In the genomic region with DNA sequence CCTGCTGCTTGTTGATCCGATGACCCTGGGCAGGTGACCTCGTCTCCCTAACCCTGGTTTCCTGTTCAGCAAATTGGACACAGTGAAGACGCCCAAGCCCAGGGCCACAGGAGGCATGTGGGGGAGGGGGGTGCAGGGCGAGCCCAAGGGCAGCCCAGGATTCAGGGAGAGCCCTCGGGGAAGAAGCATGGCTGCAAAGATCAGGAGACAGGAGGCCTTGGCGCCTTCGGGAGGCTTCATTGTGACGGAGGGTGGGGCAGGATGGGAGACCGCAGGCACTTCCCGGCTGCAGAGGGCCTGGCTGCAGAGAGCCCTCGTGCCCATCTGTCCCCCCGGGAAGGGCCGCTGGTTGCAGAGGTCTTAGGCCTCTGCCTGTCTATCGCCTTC, we compare ENCODE assay signal across 14 cellular contexts. TPM values are rescaled to one million over a fixed set of nuclear protein-coding genes. Genes with fewer than 3 reads are reported as not detected.
DNase-seq lines count a peak whose midpoint lies in the region; ATAC-seq and TF ChIP-seq lines count a peak whose summit lies in the region.
"Had no signal": no experiment of that assay in that cellular context is flagged by ENCODE, and none has a peak within 500 bp of the region (broad histone marks: within the 10 kb centered on the region; RNA-seq: fewer than 3 reads in every experiment).

No MANE protein-coding gene starts in this region.

- H3K4me3 ChIP-seq in Peyer's patch (peak overlapping the region in 2 of 4 donors; percentile 5 to 30), esophagus muscularis mucosa (no peak overlapping the region), neuronal stem cell (ENCODE audit: low read length in 2 of 2) (no peak overlapping the region), thyroid gland (replicated peaks in 1 of 3) (no peak overlapping the region)
- H3K4me3 ChIP-seq: neural progenitor cell had no signal

- no peak overlapping the region for H3K9ac ChIP-seq in neuronal stem cell (ENCODE audit: low read depth, low read length, poor library complexity)
- H3K9ac ChIP-seq: neural progenitor cell had no signal

- H2AFZ ChIP-seq in neuronal stem cell (ENCODE audit: low read length), result no peak overlapping the region
- H2AFZ ChIP-seq: neural progenitor cell had no signal

- H3K27ac ChIP-seq in Peyer's patch, result peak overlapping the region in 3 of 4 donors; percentile 52 to 88 (median 87)
- H3K27ac ChIP-seq in esophagus muscularis mucosa (replicated peaks in 1 of 4), result peak overlapping the region; percentile 75 to 84 (median 80)
- H3K27ac ChIP-seq in neuronal stem cell (replicated peaks; ENCODE audit: low read length), result no peak overlapping the region
- peak overlapping the region; percentile 64 to 87 (median 86) for H3K27ac ChIP-seq in thyroid gland
- H3K27ac ChIP-seq: foreskin keratinocyte, neural progenitor cell had no signal

- no peak overlapping the region for H2BK15ac ChIP-seq in neuronal stem cell (ENCODE audit: low read length)

- H4K8ac ChIP-seq in neuronal stem cell (ENCODE audit: low read depth, low read length), result no peak overlapping the region

- peaks cover 0 to 70% (median 10%) of the 10 kb centered on the region in 4 donors for H3K4me1 ChIP-seq in Peyer's patch
- H3K4me1 ChIP-seq in esophagus muscularis mucosa, result peaks cover 61 to 82% (median 77%) of the 10 kb centered on the region in 4 donors
- peaks cover 11 to 32% of the 10 kb centered on the region in 2 donors for H3K4me1 ChIP-seq in neuronal stem cell (ENCODE audit: control insufficient read depth in 2 of 2, insufficient read depth in 1 of 2, low read depth in 1 of 2, low read length in 2 of 2)
- peaks cover 56 to 73% of the 10 kb centered on the region in 2 donors for H3K4me1 ChIP-seq in thyroid gland
- H3K4me1 ChIP-seq: foreskin keratinocyte had no signal

- no peak overlapping the region for H3K27ac Mint-ChIP-seq in activated CD8-positive, alpha-beta memory T cell treated with anti-CD3 and anti-CD28 coated beads, Interleukin-2, amount 10 ng/mL, durations not matched to agents 7 days and 5 days
- H3K27ac Mint-ChIP-seq: CD4-positive, CD25-positive, alpha-beta regulatory T cell; neural progenitor cell had no signal

- CTCF ChIA-PET in activated CD8-positive, alpha-beta memory T cell treated with anti-CD3 and anti-CD28 coated beads, Interleukin-2, amount 10 ng/mL, durations not matched to agents 7 days and 5 days (lab: Charles Lee), result interaction anchor here (2.0 kb wide), 1 partner anchor 10 kb away, joined by 6 read pairs; no protein-coding TSS in a partner anchor

- no peak overlapping the region for H3K4me3 Mint-ChIP-seq in activated CD8-positive, alpha-beta memory T cell treated with anti-CD3 and anti-CD28 coated beads, Interleukin-2, amount 10 ng/mL, durations not matched to agents 7 days and 5 days
- H3K4me3 Mint-ChIP-seq: CD4-positive, CD25-positive, alpha-beta regulatory T cell; central memory CD8-positive, alpha-beta T cell; neural progenitor cell had no signal

- H2BK120ac ChIP-seq in neuronal stem cell (ENCODE audit: low read depth, low read length), result no peak overlapping the region

- H3K27me3 ChIP-seq in Peyer's patch (no peaks in the 10 kb centered on the region), esophagus muscularis mucosa (no peaks in the 10 kb centered on the region), neuronal stem cell (ENCODE audit: control insufficient read depth in 3 of 3, insufficient read depth in 3 of 3, low read depth in 1 of 3, low read length in 3 of 3) (peaks cover 0 to 24% (median 0%) of the 10 kb centered on the region in 3 experiments), thyroid gland (no peaks in the 10 kb centered on the region)

- H2BK5ac ChIP-seq in neuronal stem cell (ENCODE audit: low read length), result no peak overlapping the region

- 33% methylated on average over 3 of the region's 14 CpGs for WGBS in esophagus muscularis mucosa
- WGBS in neuronal stem cell (ENCODE audit: extremely low coverage in 2 of 2, insufficient read length in 2 of 2, insufficient replicate concordance in 1 of 2), 2 donors, result no CpG with 5 or more reads among the region's 14 CpGs
- WGBS in thyroid gland, 2 donors, result 74 to 75% methylated on average over 9 to 13 of the region's 14 CpGs

- no peak for TF ChIP-seq EP300 in esophagus muscularis mucosa (IDR thresholded peaks at IDR 0.05)

- no peaks in the 10 kb centered on the region for H3K9me3 ChIP-seq in Peyer's patch
- H3K9me3 ChIP-seq in esophagus muscularis mucosa, result no peaks in the 10 kb centered on the region
- H3K9me3 ChIP-seq in neuronal stem cell (replicated peaks in 1 of 2; ENCODE audit: control insufficient read depth in 2 of 2, insufficient read depth in 1 of 2, low read depth in 1 of 2, low read length in 2 of 2), result no peaks in the 10 kb centered on the region
- H3K9me3 ChIP-seq in thyroid gland, result no peaks in the 10 kb centered on the region

- H3K27me3 Mint-ChIP-seq in activated CD8-positive, alpha-beta memory T cell treated with anti-CD3 and anti-CD28 coated beads, Interleukin-2, amount 10 ng/mL, durations not matched to agents 7 days and 5 days, result peaks cover 2% of the 10 kb centered on the region

- no peaks in the 10 kb centered on the region for H3K36me3 Mint-ChIP-seq in activated CD8-positive, alpha-beta memory T cell treated with anti-CD3 and anti-CD28 coated beads, Interleukin-2, amount 10 ng/mL, durations not matched to agents 7 days and 5 days
- H3K36me3 Mint-ChIP-seq: CD4-positive, CD25-positive, alpha-beta regulatory T cell; neural progenitor cell had no signal

- no peaks in the 10 kb centered on the region for H3K36me3 ChIP-seq in Peyer's patch
- no peaks in the 10 kb centered on the region for H3K36me3 ChIP-seq in esophagus muscularis mucosa
- H3K36me3 ChIP-seq in neuronal stem cell (replicated peaks in 1 of 2; ENCODE audit: control insufficient read depth in 2 of 2, insufficient read depth in 2 of 2, low read length in 2 of 2), result no peaks in the 10 kb centered on the region
- no peaks in the 10 kb centered on the region for H3K36me3 ChIP-seq in thyroid gland
- H3K36me3 ChIP-seq: neural progenitor cell had no signal

- ATAC-seq in activated CD8-positive, alpha-beta memory T cell treated with anti-CD3 and anti-CD28 coated beads, Interleukin-2, amount 10 ng/mL, durations not matched to agents 7 days and 5 days, result no peak

- no peak overlapping the region for H3K4ac ChIP-seq in neuronal stem cell (ENCODE audit: low read length)

- H3K14ac ChIP-seq in neuronal stem cell (ENCODE audit: low read length), result no peak overlapping the region

- no peak overlapping the region for H2BK12ac ChIP-seq in neuronal stem cell (ENCODE audit: low read length)

- peaks cover 14% of the 10 kb centered on the region for H3K4me1 Mint-ChIP-seq in activated CD8-positive, alpha-beta memory T cell treated with anti-CD3 and anti-CD28 coated beads, Interleukin-2, amount 10 ng/mL, durations not matched to agents 7 days and 5 days

- no peaks in the 10 kb centered on the region for H3K79me1 ChIP-seq in neuronal stem cell (ENCODE audit: low read depth, low read length)

- intact Hi-C loops in esophagus muscularis mucosa (cut with DNase I) (no loop called here), thyroid gland (cut with DNase I) (no loop called here)

- no peak overlapping the region for H3K23ac ChIP-seq in neuronal stem cell (ENCODE audit: low read depth, low read length, poor library complexity)

- DNase-seq in Peyer's patch (no peak), esophagus muscularis mucosa (ENCODE audit: extremely low spot score) (no peak), neuronal stem cell (ENCODE audit: low spot score) (no peak), thyroid gland (no peak), C1 segment of cervical spinal cord (lab: John Stamatoyannopoulos, UW) (no peak), DMS 273 treated with DMSO at 0.1 percent for 48 hours (lab: John Stamatoyannopoulos, UW) (no peak)
- DNase-seq in activated CD8-positive, alpha-beta memory T cell treated with anti-CD3 and anti-CD28 coated beads, Interleukin-2, amount 10 ng/mL, durations not matched to agents 7 days and 5 days, result no peak
- DNase-seq: activated CD4-positive, alpha-beta T cell treated with anti-CD3 and anti-CD28 coated beads, Interleukin-2, amount 50 U/mL, for 1 hour; CD4-positive, CD25-positive, alpha-beta regulatory T cell; NCI-H1436 treated with DMSO at 0.1 percent for 48 hours; stimulated activated naive CD4-positive, alpha-beta T cell treated with Interleukin-2 at 50 U/mL for 16 hours had no signal

- TF ChIP-seq CTCF in Peyer's patch (IDR thresholded peaks at IDR 0.05) (no peak), esophagus muscularis mucosa (IDR thresholded peaks at IDR 0.05) (no peak), thyroid gland (IDR thresholded peaks at IDR 0.05) (no peak)

- TF ChIP-seq POLR2A in Peyer's patch (IDR thresholded peaks at IDR 0.05) (no peak), esophagus muscularis mucosa (IDR thresholded peaks at IDR 0.05; ENCODE audit: low read depth) (no peak), thyroid gland (IDR thresholded peaks at IDR 0.05) (no peak)

- H4K91ac ChIP-seq in neuronal stem cell (ENCODE audit: low read depth, low read length, poor library complexity), result no peak overlapping the region

- H3K4me2 ChIP-seq in neuronal stem cell (ENCODE audit: insufficient read depth, low read length, poor library complexity, severe bottlenecking), result no peak overlapping the region
- H3K4me2 ChIP-seq: neural progenitor cell had no signal

- peak overlapping the region; percentile 36 for H2AK5ac ChIP-seq in neuronal stem cell (ENCODE audit: low read depth, low read length)

- peak overlapping the region; percentile 13 for H3K18ac ChIP-seq in neuronal stem cell (ENCODE audit: low read length)

- no peaks in the 10 kb centered on the region for H3K9me3 Mint-ChIP-seq in activated CD8-positive, alpha-beta memory T cell treated with anti-CD3 and anti-CD28 coated beads, Interleukin-2, amount 10 ng/mL, durations not matched to agents 7 days and 5 days (ENCODE audit: low read depth)
- H3K9me3 Mint-ChIP-seq: CD4-positive, CD25-positive, alpha-beta regulatory T cell; central memory CD8-positive, alpha-beta T cell; neural progenitor cell had no signal

RNA-seq across cellular contexts. Expression of a gene that starts 6.2 kb away (rescaled TPM):
- total RNA-seq in Peyer's patch (100 to 1,000 TPM; 106 to 761 (median 547) TPM), esophagus muscularis mucosa (100 to 1,000 TPM in 1 of 4 donors, 10 to 100 TPM in 3; 67.7 to 113 (median 97.1) TPM), thyroid gland (100 to 1,000 TPM; 123 to 235 (median 166) TPM)
- polyA plus RNA-seq in neuronal stem cell (2013, experiment 1 of 2), result 19.7 TPM
- polyA plus RNA-seq in neuronal stem cell (2013, experiment 2 of 2), result 19.8 TPM
- 10 to 100 TPM in 1 of 2 experiments, 1 to 10 TPM in 1; 5.3 to 11.1 TPM for total RNA-seq in activated CD8-positive, alpha-beta memory T cell treated with anti-CD3 and anti-CD28 coated beads, Interleukin-2, amount 10 ng/mL, durations not matched to agents 7 days and 5 days
- total RNA-seq: CD4-positive, CD25-positive, alpha-beta regulatory T cell had no signal
- polyA plus RNA-seq: CD4-positive, CD25-positive, alpha-beta regulatory T cell had no signal

Comparison
In these comparisons a context has a peak if more than half of its experiments do, and no peak if none do; other contexts are left out.
1. RNA of a gene that starts 6.2 kb away (total RNA-seq): 106 to 761 TPM in Peyer's patch, 123 to 235 TPM in thyroid gland and 67.7 to 113 TPM in esophagus muscularis mucosa; 5.3 to 11.1 TPM in activated CD8-positive, alpha-beta memory T cell treated with anti-CD3 and anti-CD28 coated beads, Interleukin-2, amount 10 ng/mL, durations not matched to agents 7 days and 5 days; every median in the first group is over 4 times any median in the second.